17 cellular contexts compared by ENCODE assay signal in genomic region chr12:41683023-41683422, GRCh38.
DNase-seq lines count a peak whose midpoint lies in the region; ATAC-seq and TF ChIP-seq lines count a peak whose summit lies in the region.
"Had no signal": no experiment of that assay in that cellular context is flagged by ENCODE, and none has a peak within 500 bp of the region (broad histone marks: within the 10 kb centered on the region; RNA-seq: fewer than 3 reads in every experiment).

No MANE protein-coding gene starts in this region.

- no peaks in the 10 kb centered on the region for H3K4me1 ChIP-seq in mesendoderm (ENCODE audit: control insufficient read depth, low read depth, low read length)
- H3K4me1 ChIP-seq: gastroesophageal sphincter, neural progenitor cell had no signal

- H3K4me3 ChIP-seq in mesendoderm (ENCODE audit: low read length) = no peak overlapping the region
- H3K4me3 ChIP-seq: gastroesophageal sphincter, neural progenitor cell, thoracic aorta had no signal

- H3K4me1 Mint-ChIP-seq in type B pancreatic cell (ENCODE audit: unreplicated experiment) = no peaks in the 10 kb centered on the region
- H3K4me1 Mint-ChIP-seq in T-helper 17 cell = no peaks in the 10 kb centered on the region
- H3K4me1 Mint-ChIP-seq: activated CD4-positive, alpha-beta T cell treated with anti-CD3 and anti-CD28 coated beads for 36 hours had no signal

- H2BK15ac ChIP-seq in mesendoderm (replicated peaks; ENCODE audit: low read depth) = no peak overlapping the region

- TF ChIP-seq CTCF in type B pancreatic cell (conservative IDR thresholded peaks at IDR 0.05) = no peak

- H3K4me2 ChIP-seq in mesendoderm (ENCODE audit: low read length) = no peak overlapping the region
- H3K4me2 ChIP-seq: neural progenitor cell had no signal

- no peak overlapping the region for H3K27ac Mint-ChIP-seq in type B pancreatic cell
- no peak overlapping the region for H3K27ac Mint-ChIP-seq in T-helper 17 cell
- H3K27ac Mint-ChIP-seq: activated CD4-positive, alpha-beta T cell treated with anti-CD3 and anti-CD28 coated beads for 36 hours; mesothelial cell of epicardium; neural progenitor cell had no signal

- no peaks in the 10 kb centered on the region for H3K79me1 ChIP-seq in mesendoderm (ENCODE audit: low read length)

- H2AK5ac ChIP-seq in mesendoderm (ENCODE audit: low read length) = no peak overlapping the region

- no peak overlapping the region for H3K18ac ChIP-seq in mesendoderm (ENCODE audit: low read length)

- ATAC-seq in GM19328 (IDR thresholded peaks at IDR 0.05; ENCODE audit: unreplicated experiment) (peak; percentile 63), HG02759 (IDR thresholded peaks at IDR 0.05; ENCODE audit: unreplicated experiment) (peak; percentile 54), HG03457 (IDR thresholded peaks at IDR 0.05; ENCODE audit: unreplicated experiment) (peak; percentile 61), T-helper 17 cell (no peak)
- ATAC-seq: activated CD4-positive, alpha-beta T cell treated with anti-CD3 and anti-CD28 coated beads for 36 hours; gastroesophageal sphincter had no signal

- H3K27me3 Mint-ChIP-seq in type B pancreatic cell (no peaks in the 10 kb centered on the region), T-helper 17 cell (peaks cover 2% of the 10 kb centered on the region)
- H3K27me3 Mint-ChIP-seq: activated CD4-positive, alpha-beta T cell treated with anti-CD3 and anti-CD28 coated beads for 36 hours had no signal

- no peaks in the 10 kb centered on the region for H3K9me3 ChIP-seq in T-helper 17 cell (ENCODE audit: control insufficient read depth, low read length, poor library complexity, severe bottlenecking)
- H3K9me3 ChIP-seq: gastroesophageal sphincter, thoracic aorta had no signal

- no peak overlapping the region for H3K9ac ChIP-seq in mesendoderm (ENCODE audit: low read length)
- H3K9ac ChIP-seq: neural progenitor cell had no signal

- H4K5ac ChIP-seq in mesendoderm (ENCODE audit: low read length) = no peak overlapping the region

- no peak overlapping the region for H3K27ac ChIP-seq in mesendoderm (ENCODE audit: low read depth, low read length)
- H3K27ac ChIP-seq: gastroesophageal sphincter, neural progenitor cell, thoracic aorta had no signal

- H3K36me3 Mint-ChIP-seq in type B pancreatic cell (no peaks in the 10 kb centered on the region), T-helper 17 cell (ENCODE audit: low read depth) (no peaks in the 10 kb centered on the region)
- H3K36me3 Mint-ChIP-seq: mesothelial cell of epicardium, neural progenitor cell had no signal

- no peak overlapping the region for H4K8ac ChIP-seq in mesendoderm (ENCODE audit: low read depth, low read length)

- no peak overlapping the region for H2BK120ac ChIP-seq in mesendoderm (ENCODE audit: low read depth, low read length)

- H3K9me3 Mint-ChIP-seq in type B pancreatic cell = no peaks in the 10 kb centered on the region

- no peak overlapping the region for H3K4ac ChIP-seq in mesendoderm (ENCODE audit: low read depth, low read length)

- H3K4me3 Mint-ChIP-seq in type B pancreatic cell (no peak overlapping the region), T-helper 17 cell (no peak overlapping the region)
- H3K4me3 Mint-ChIP-seq: activated CD4-positive, alpha-beta T cell treated with anti-CD3 and anti-CD28 coated beads for 36 hours; mesothelial cell of epicardium; neural progenitor cell had no signal

- H3K23ac ChIP-seq in mesendoderm (ENCODE audit: low read length) = no peak overlapping the region

- peak; percentile 64 for DNase-seq in mesendoderm
- DNase-seq in occipital lobe (lab: John Stamatoyannopoulos, UW) = no peak
- no peak for DNase-seq in type B pancreatic cell (ENCODE audit: extremely low spot score, unreplicated experiment)
- no peak for DNase-seq in T-helper 17 cell
- DNase-seq: activated CD4-positive, alpha-beta T cell treated with anti-CD3 and anti-CD28 coated beads for 36 hours; activated gamma-delta T cell; AML-193; caudate nucleus; NCI-H226; stimulated activated CD4-positive, alpha-beta T cell treated with anti-CD3 and anti-CD28 coated beads, Interleukin-12 subunit alpha, Interleukin-12 subunit beta, amount 100 ng/mL, for 4 hours had no signal

- H2BK5ac ChIP-seq in mesendoderm (ENCODE audit: low read length) = no peak overlapping the region

- H3K79me2 ChIP-seq in mesendoderm (ENCODE audit: control insufficient read depth, insufficient read depth, low read length) = no peaks in the 10 kb centered on the region

- no peak overlapping the region for H3K56ac ChIP-seq in mesendoderm (ENCODE audit: low read length)

- no peaks in the 10 kb centered on the region for H3K36me3 ChIP-seq in mesendoderm (ENCODE audit: control insufficient read depth, insufficient read depth, low read length)
- H3K36me3 ChIP-seq: gastroesophageal sphincter, neural progenitor cell, thoracic aorta had no signal

- H3K27me3 ChIP-seq in mesendoderm (ENCODE audit: insufficient read depth, low read length, poor library complexity) = no peaks in the 10 kb centered on the region
- H3K27me3 ChIP-seq: gastroesophageal sphincter, neural progenitor cell had no signal

- no CpG with 5 or more reads among the region's 2 CpGs for WGBS in mesendoderm (ENCODE audit: extremely low coverage, insufficient coverage, low lambda C conversion rate)
